ENCODE assay signal across 1 cellular context in the genomic region with DNA sequence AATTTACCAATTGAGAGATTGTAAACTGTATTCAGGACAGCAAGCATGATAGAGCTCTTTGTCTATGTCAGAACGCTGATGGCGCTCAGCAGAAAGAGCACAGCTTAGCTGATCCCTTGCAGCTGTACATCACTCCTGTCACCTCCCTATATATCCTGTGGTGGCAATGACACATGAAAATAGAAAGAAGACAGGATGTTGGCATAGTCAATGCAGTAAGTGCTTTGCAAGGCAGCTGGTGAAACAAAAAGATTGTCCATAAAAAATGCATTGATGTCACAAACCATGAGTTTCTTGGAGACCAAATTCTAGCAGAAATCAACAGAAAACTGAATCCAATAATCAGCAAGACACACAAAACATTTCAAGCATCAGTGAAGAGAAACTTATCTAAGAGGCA.
TF ChIP-seq lines count a peak whose summit lies in the region.

No MANE protein-coding gene starts in this region.

TF ChIP-seq in SK-N-SH, 30 proteins besides CTCF, POLR2A, EP300 and RAD21 (continued from another document):
- no peak for TF ChIP-seq RXRA (IDR thresholded peaks at IDR 0.05; ENCODE audit: borderline replicate concordance, low read depth)
- TF ChIP-seq, protein P1, sequence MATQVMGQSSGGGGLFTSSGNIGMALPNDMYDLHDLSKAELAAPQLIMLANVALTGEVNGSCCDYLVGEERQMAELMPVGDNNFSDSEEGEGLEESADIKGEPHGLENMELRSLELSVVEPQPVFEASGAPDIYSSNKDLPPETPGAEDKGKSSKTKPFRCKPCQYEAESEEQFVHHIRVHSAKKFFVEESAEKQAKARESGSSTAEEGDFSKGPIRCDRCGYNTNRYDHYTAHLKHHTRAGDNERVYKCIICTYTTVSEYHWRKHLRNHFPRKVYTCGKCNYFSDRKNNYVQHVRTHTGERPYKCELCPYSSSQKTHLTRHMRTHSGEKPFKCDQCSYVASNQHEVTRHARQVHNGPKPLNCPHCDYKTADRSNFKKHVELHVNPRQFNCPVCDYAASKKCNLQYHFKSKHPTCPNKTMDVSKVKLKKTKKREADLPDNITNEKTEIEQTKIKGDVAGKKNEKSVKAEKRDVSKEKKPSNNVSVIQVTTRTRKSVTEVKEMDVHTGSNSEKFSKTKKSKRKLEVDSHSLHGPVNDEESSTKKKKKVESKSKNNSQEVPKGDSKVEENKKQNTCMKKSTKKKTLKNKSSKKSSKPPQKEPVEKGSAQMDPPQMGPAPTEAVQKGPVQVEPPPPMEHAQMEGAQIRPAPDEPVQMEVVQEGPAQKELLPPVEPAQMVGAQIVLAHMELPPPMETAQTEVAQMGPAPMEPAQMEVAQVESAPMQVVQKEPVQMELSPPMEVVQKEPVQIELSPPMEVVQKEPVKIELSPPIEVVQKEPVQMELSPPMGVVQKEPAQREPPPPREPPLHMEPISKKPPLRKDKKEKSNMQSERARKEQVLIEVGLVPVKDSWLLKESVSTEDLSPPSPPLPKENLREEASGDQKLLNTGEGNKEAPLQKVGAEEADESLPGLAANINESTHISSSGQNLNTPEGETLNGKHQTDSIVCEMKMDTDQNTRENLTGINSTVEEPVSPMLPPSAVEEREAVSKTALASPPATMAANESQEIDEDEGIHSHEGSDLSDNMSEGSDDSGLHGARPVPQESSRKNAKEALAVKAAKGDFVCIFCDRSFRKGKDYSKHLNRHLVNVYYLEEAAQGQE (IDR thresholded peaks at IDR 0.05; ENCODE audit: low read depth, low read length), result no peak
- no peak for TF ChIP-seq YY1 (IDR thresholded peaks at IDR 0.05; ENCODE audit: low read depth)
- TF ChIP-seq RFX5 (IDR thresholded peaks at IDR 0.05; ENCODE audit: low read length), result no peak
